ENCODE assay signal across 19 cellular contexts in the genomic region with DNA sequence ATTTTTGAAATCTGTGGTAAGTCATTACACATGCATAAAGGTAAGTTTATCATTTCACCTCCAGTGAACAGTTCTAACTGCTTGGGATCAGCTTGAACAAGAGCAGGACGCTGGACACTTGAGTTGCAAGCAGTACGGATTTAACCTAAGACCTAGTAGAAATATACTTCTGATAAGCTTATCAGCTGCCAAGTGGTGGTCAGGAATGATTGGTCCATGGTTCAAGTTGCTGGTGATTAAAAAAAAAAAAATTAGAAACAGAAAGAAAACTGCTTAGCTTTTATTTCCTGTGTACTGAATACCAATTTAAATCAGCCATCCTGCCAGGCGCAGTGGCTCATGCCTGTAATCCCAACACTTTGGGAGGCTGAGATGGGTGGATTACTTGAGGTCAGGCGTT.
"Had no signal": no experiment of that assay in that cellular context is flagged by ENCODE, and none has a peak within 500 bp of the region (broad histone marks: within the 10 kb centered on the region; RNA-seq: fewer than 3 reads in every experiment).

No MANE protein-coding gene starts in this region.

- H3K27ac Mint-ChIP-seq: activated T-helper 1 cell treated with anti-CD3 and anti-CD28 coated beads, Interleukin-12 subunit alpha, Interleukin-12 subunit beta, Interleukin-2, Interleukin-4 antibody, amounts not matched to agents 30 ng/mL and 10 ng/mL and 1 ng/mL, durations not matched to agents 14 hours and 24 hours and 36 hours had no signal

- H3K27me3 ChIP-seq: heart right ventricle, sigmoid colon, testis, vagina had no signal

- H3K9me3 ChIP-seq: heart right ventricle, sigmoid colon, testis, vagina had no signal

- H3K27ac ChIP-seq: heart right ventricle, sigmoid colon, testis, vagina had no signal

- DNase-seq: activated CD4-positive, alpha-beta T cell treated with anti-CD3 and anti-CD28 coated beads, Interleukin-2, amount 50 U/mL, for 1 hour; activated CD8-positive, alpha-beta T cell treated with anti-CD3 and anti-CD28 coated beads, Interleukin-2, amount 10 ng/mL, durations not matched to agents 7 days and 5 days; activated gamma-delta T cell; foreskin fibroblast; heart right ventricle; islet precursor cell; left cardiac atrium; sigmoid colon; stimulated activated CD4-positive, alpha-beta T cell treated with anti-CD3 and anti-CD28 coated beads, Interleukin-2, amount 100 ng/mL, for 48 hours; stimulated activated CD8-positive, alpha-beta memory T cell treated with anti-CD3 and anti-CD28 coated beads, Interleukin-4, amount 100 ng/mL, for 48 hours; stimulated activated naive CD4-positive, alpha-beta T cell; T-cell; T-helper 9 cell; testis; trophoblast cell had no signal

- H3K4me3 Mint-ChIP-seq: activated CD8-positive, alpha-beta T cell treated with anti-CD3 and anti-CD28 coated beads, Interleukin-2, amount 10 ng/mL, durations not matched to agents 7 days and 5 days; activated naive CD4-positive, alpha-beta T cell treated with anti-CD3 and anti-CD28 coated beads, Interleukin-2, amount 50 U/mL, for 24 hours; activated T-helper 1 cell treated with anti-CD3 and anti-CD28 coated beads, Interleukin-12 subunit alpha, Interleukin-12 subunit beta, Interleukin-2, Interleukin-4 antibody, amounts not matched to agents 30 ng/mL and 10 ng/mL and 1 ng/mL, durations not matched to agents 14 hours and 24 hours and 36 hours had no signal

- ATAC-seq: activated CD4-positive, CD25-positive, alpha-beta regulatory T cell treated with anti-CD3 and anti-CD28 coated beads, Interleukin-2, amount 50 U/mL, for 24 hours; activated CD8-positive, alpha-beta T cell treated with anti-CD3 and anti-CD28 coated beads, Interleukin-2, amount 10 ng/mL, durations not matched to agents 7 days and 5 days; heart right ventricle; left cardiac atrium had no signal

- H3K9me3 Mint-ChIP-seq: activated naive CD4-positive, alpha-beta T cell treated with anti-CD3 and anti-CD28 coated beads, Interleukin-2, amount 50 U/mL, for 24 hours; T-cell had no signal

- H3K27me3 Mint-ChIP-seq: activated naive CD4-positive, alpha-beta T cell treated with anti-CD3 and anti-CD28 coated beads, Interleukin-2, amount 50 U/mL, for 24 hours; T-cell had no signal
